ENCODE assay signal across 8 cellular contexts in the genomic region with DNA sequence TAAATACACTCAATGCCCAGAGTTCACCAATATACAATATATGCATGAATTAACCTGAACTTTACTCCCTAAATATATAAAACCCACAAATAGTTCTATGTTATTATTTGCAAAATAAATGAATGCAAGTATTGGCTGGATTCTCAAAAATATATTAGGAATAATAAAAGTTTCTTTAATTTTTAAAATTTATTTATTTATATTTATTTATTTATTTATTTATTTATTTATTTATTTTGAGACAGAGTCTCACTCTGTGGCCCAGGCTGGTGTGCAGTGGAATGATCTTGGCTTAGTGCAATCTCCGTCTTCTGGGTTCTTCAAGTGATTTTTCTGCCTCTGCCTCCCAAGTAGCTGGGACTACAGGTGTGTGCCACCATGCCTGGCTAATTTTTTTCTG.
"Had no signal": no experiment of that assay in that cellular context is flagged by ENCODE, and none has a peak within 500 bp of the region (broad histone marks: within the 10 kb centered on the region; RNA-seq: fewer than 3 reads in every experiment).

No MANE protein-coding gene starts in this region.

- DNase-seq: GDM1, GF-D8 had no signal

- FAIRE-seq: G401.6, GM12878, GM12891, GM12892, GM18507, GM19239 had no signal

- ATAC-seq: GM12878 had no signal

- H3K4me3 ChIP-seq: GM12878 had no signal
